Comparison of ENCODE assay signal across 13 cellular contexts in genomic region chr5:132334812-132335211, GRCh38. TPM values are rescaled to one million over a fixed set of nuclear protein-coding genes. Genes with fewer than 3 reads are reported as not detected.
DNase-seq lines count a peak whose midpoint lies in the region; ATAC-seq, FAIRE-seq and TF ChIP-seq lines count a peak whose summit lies in the region.
"Had no signal": no experiment of that assay in that cellular context is flagged by ENCODE, and none has a peak within 500 bp of the region (broad histone marks: within the 10 kb centered on the region; RNA-seq: fewer than 3 reads in every experiment).

No MANE protein-coding gene starts in this region.

- H3K4me3 Mint-ChIP-seq in activated CD4-positive, alpha-beta T cell treated with anti-CD3 and anti-CD28 coated beads for 36 hours, result no peak overlapping the region

- CTCF ChIA-PET in activated CD4-positive, alpha-beta T cell treated with anti-CD3 and anti-CD28 coated beads for 36 hours (lab: Charles Lee), result interaction anchor here (0.6 kb wide), 1 partner anchor 484 kb away, joined by 3 read pairs; no protein-coding TSS in a partner anchor

- ATAC-seq in activated CD4-positive, alpha-beta T cell treated with anti-CD3 and anti-CD28 coated beads for 36 hours, result peak; percentile 91
- no peak for ATAC-seq in GM19035 (IDR thresholded peaks at IDR 0.05; ENCODE audit: unreplicated experiment)

- no peak overlapping the region for H3K27ac Mint-ChIP-seq in activated CD4-positive, alpha-beta T cell treated with anti-CD3 and anti-CD28 coated beads for 36 hours

- peaks cover 3% of the 10 kb centered on the region for H3K36me3 Mint-ChIP-seq in activated CD4-positive, alpha-beta T cell treated with anti-CD3 and anti-CD28 coated beads for 36 hours (ENCODE audit: low read depth)

- peak overlapping the region in 1 of 2 donors; percentile 48 for H3K27ac ChIP-seq in small intestine (ENCODE audit: low read depth in 1 of 2, low read length in 1 of 2)
- H3K27ac ChIP-seq: uterus, VCaP had no signal

- no peaks in the 10 kb centered on the region for H3K9me3 Mint-ChIP-seq in activated CD4-positive, alpha-beta T cell treated with anti-CD3 and anti-CD28 coated beads for 36 hours (ENCODE audit: low read depth)

- H3K36me3 ChIP-seq in small intestine (ENCODE audit: control insufficient read depth in 2 of 2, insufficient read depth in 2 of 2, low read length in 2 of 2), result peaks cover 0 to 4% of the 10 kb centered on the region in 2 donors
- H3K36me3 ChIP-seq: uterus had no signal

- DNase-seq in activated CD4-positive, alpha-beta T cell treated with anti-CD3 and anti-CD28 coated beads for 36 hours, result no peak
- DNase-seq in activated CD4-positive, alpha-beta T cell treated with anti-CD3 and anti-CD28 coated beads for 4 hours, result no peak
- DNase-seq in M059J (ENCODE audit: low read depth), result peak; percentile 20
- DNase-seq in epithelial cell of esophagus (ENCODE audit: low read depth), result peak; percentile 84
- DNase-seq in small intestine, result peak; percentile 29
- no peak for DNase-seq in GM10266 (ENCODE audit: extremely low spot score)
- DNase-seq in mucosa of gallbladder (ENCODE audit: low spot score), result no peak
- DNase-seq: NCI-H446, SHP77 treated with DMSO at 0.1 percent for 48 hours, uterus had no signal

- no peaks in the 10 kb centered on the region for H3K9me3 ChIP-seq in small intestine (ENCODE audit: control insufficient read depth, low read depth)
- H3K9me3 ChIP-seq: uterus had no signal

- intact Hi-C loops in activated CD4-positive, alpha-beta T cell treated with anti-CD3 and anti-CD28 coated beads for 36 hours (cut with DNase I, micrococcal nuclease), result no loop called here

- H3K4me1 ChIP-seq in small intestine (ENCODE audit: control insufficient read depth in 2 of 2, insufficient read depth in 1 of 2, low read depth in 1 of 2, low read length in 1 of 2), result peaks cover 0 to 6% of the 10 kb centered on the region in 2 donors
- H3K4me1 ChIP-seq: uterus had no signal

- no peaks in the 10 kb centered on the region for H3K27me3 Mint-ChIP-seq in activated CD4-positive, alpha-beta T cell treated with anti-CD3 and anti-CD28 coated beads for 36 hours

- 67 to 73% (median 69%) methylated on average over 3 of the region's 3 CpGs for WGBS in small intestine, 3 donors

- POLR2A ChIA-PET in activated CD4-positive, alpha-beta T cell treated with anti-CD3 and anti-CD28 coated beads for 36 hours (lab: Charles Lee), result no interaction called here

- peaks cover 4% of the 10 kb centered on the region for H3K4me1 Mint-ChIP-seq in activated CD4-positive, alpha-beta T cell treated with anti-CD3 and anti-CD28 coated beads for 36 hours

- TF ChIP-seq CTCF in epithelial cell of esophagus (IDR thresholded peaks at IDR 0.05; ENCODE audit: insufficient read depth, low read depth, low read length, missing control alignments) (no peak), GM10266 (IDR thresholded peaks at IDR 0.05; ENCODE audit: control insufficient read depth, insufficient read depth, low read depth, missing control alignments) (no peak)

- H3K4me3 ChIP-seq in epithelial cell of esophagus (ENCODE audit: low read length) (no peak overlapping the region), small intestine (ENCODE audit: low read depth in 1 of 2, low read length in 2 of 2) (no peak overlapping the region)
- H3K4me3 ChIP-seq: uterus had no signal

- FAIRE-seq in small intestine (lab: Jason Lieb, UNC), result no peak
- FAIRE-seq: G401.6 had no signal

- no peaks in the 10 kb centered on the region for H3K27me3 ChIP-seq in small intestine (ENCODE audit: control insufficient read depth in 2 of 2, insufficient read depth in 2 of 2, low read length in 2 of 2)
- H3K27me3 ChIP-seq: uterus had no signal

RNA-seq across cellular contexts. Expression of gene SLC22A5, which starts 34.7 kb away (rescaled TPM):
- total RNA-seq in activated CD4-positive, alpha-beta T cell treated with anti-CD3 and anti-CD28 coated beads for 36 hours, result 1 to 10 TPM; 3.7 to 4.9 TPM
- 3.7 and 4.5 TPM in 2 replicates for total RNA-seq in M059J (2014; rRNA removed; shearing (Covaris generic))
- 10 to 100 TPM in 2 of 3 donors, 1 to 10 TPM in 1; 9.4 to 22.1 (median 21.6) TPM for polyA plus RNA-seq in small intestine
- total RNA-seq in mucosa of gallbladder, result 27.0 TPM

RNA-seq across cellular contexts. Expression of gene SLC22A4, which starts 40.6 kb away (rescaled TPM):
- total RNA-seq in activated CD4-positive, alpha-beta T cell treated with anti-CD3 and anti-CD28 coated beads for 36 hours, result 1 to 10 TPM in 1 of 2 experiments, under 1 TPM in 1; 0.66 to 1.1 TPM
- 6.3 and 7.5 TPM in 2 replicates for total RNA-seq in M059J (2014; rRNA removed; shearing (Covaris generic))
- polyA plus RNA-seq in small intestine, result 1 to 10 TPM; 1.5 to 5.7 (median 4.2) TPM
- 0.37 TPM for total RNA-seq in mucosa of gallbladder

Comparison
In these comparisons a context has a peak if more than half of its experiments do, and no peak if none do; other contexts are left out.
1. DNase-seq: peak in M059J (single experiment), epithelial cell of esophagus (single experiment) and small intestine (single experiment); none in activated CD4-positive, alpha-beta T cell treated with anti-CD3 and anti-CD28 coated beads for 36 hours (single experiment), activated CD4-positive, alpha-beta T cell treated with anti-CD3 and anti-CD28 coated beads for 4 hours (0 of 2), GM10266 (single experiment) and mucosa of gallbladder (single experiment).